In the genomic region with DNA sequence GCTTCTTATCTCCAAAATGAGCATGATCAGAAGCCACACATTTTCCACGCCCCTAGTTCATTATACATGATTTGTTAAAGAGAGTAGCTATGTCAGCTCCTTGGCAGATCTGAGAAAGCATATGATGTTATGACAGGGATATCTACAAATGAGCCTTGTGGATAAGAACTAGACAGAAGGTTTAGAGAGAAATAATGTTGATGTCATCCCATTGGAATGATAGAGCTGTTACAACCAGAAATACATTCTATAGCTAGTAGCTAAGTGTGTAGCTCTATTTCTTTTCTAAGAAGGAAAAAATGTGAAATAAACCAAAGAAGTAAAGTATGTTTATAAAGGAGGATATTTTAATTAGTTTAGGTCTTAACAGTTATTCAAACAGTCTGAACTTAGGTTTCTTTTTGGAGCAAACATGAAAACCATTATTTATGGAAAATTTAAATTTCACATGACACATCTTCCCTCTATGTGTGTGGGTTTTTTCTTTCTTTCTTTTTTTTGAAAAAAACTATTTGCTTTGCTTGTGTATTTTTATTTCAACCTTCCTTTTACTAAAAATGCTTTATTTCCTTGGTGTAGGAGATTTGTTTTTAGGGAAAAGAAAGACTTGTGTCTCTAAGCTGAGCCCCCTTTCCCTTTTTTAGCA, we compare ENCODE assay signal across 1 cellular context.
TF ChIP-seq lines count a peak whose summit lies in the region.

No MANE protein-coding gene starts in this region.

TF ChIP-seq in IMR-90, 13 proteins besides CTCF, POLR2A, EP300 and RAD21:
- TF ChIP-seq SMC3 (IDR thresholded peaks at IDR 0.05; ENCODE audit: low read depth, low read length): no peak
- TF ChIP-seq CEBPB (IDR thresholded peaks at IDR 0.05; ENCODE audit: low read depth, low read length): no peak
- no peak for TF ChIP-seq MXI1 (IDR thresholded peaks at IDR 0.05; ENCODE audit: borderline replicate concordance, low read depth, low read length)
- TF ChIP-seq CHD1 (IDR thresholded peaks at IDR 0.05; ENCODE audit: low read depth, low read length): no peak
- no peak for TF ChIP-seq RFX5 (IDR thresholded peaks at IDR 0.05; ENCODE audit: low read depth, low read length)
- TF ChIP-seq, protein P1, sequence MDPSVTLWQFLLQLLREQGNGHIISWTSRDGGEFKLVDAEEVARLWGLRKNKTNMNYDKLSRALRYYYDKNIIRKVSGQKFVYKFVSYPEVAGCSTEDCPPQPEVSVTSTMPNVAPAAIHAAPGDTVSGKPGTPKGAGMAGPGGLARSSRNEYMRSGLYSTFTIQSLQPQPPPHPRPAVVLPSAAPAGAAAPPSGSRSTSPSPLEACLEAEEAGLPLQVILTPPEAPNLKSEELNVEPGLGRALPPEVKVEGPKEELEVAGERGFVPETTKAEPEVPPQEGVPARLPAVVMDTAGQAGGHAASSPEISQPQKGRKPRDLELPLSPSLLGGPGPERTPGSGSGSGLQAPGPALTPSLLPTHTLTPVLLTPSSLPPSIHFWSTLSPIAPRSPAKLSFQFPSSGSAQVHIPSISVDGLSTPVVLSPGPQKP (IDR thresholded peaks at IDR 0.05; ENCODE audit: borderline replicate concordance, low read depth, low read length): no peak
- no peak for TF ChIP-seq NFE2L2 (IDR thresholded peaks at IDR 0.05; ENCODE audit: low read depth, low read length)
- TF ChIP-seq, protein P2, sequence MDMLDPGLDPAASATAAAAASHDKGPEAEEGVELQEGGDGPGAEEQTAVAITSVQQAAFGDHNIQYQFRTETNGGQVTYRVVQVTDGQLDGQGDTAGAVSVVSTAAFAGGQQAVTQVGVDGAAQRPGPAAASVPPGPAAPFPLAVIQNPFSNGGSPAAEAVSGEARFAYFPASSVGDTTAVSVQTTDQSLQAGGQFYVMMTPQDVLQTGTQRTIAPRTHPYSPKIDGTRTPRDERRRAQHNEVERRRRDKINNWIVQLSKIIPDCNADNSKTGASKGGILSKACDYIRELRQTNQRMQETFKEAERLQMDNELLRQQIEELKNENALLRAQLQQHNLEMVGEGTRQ (IDR thresholded peaks at IDR 0.05; ENCODE audit: low read depth, low read length): no peak
